ENCODE assay signal across 1 cellular context in genomic region chr17:2710075-2710803, GRCh38.
TF ChIP-seq lines count a peak whose summit lies in the region.

No MANE protein-coding gene starts in this region.

TF ChIP-seq in IMR-90, 13 proteins besides CTCF, POLR2A, EP300 and RAD21 (continued from another document):
- no peak for TF ChIP-seq USF2 (IDR thresholded peaks at IDR 0.05; ENCODE audit: low read depth, low read length)
- no peak for TF ChIP-seq RCOR1 (IDR thresholded peaks at IDR 0.05; ENCODE audit: insufficient replicate concordance, low read length)
- no peak for TF ChIP-seq MAZ (IDR thresholded peaks at IDR 0.05; ENCODE audit: borderline replicate concordance, low read depth, low read length)
- TF ChIP-seq NFE2L2 (IDR thresholded peaks at IDR 0.05; ENCODE audit: low read depth, low read length) = no peak
